Comparison of ENCODE assay signal across 8 cellular contexts in genomic region chr9:137205126-137206069, GRCh38. TPM values are rescaled to one million over a fixed set of nuclear protein-coding genes. Genes with fewer than 3 reads are reported as not detected.
DNase-seq lines count a peak whose midpoint lies in the region; ATAC-seq and TF ChIP-seq lines count a peak whose summit lies in the region.

Gene NDOR1 (plus strand): TSS chr9:137205700. CDS start chr9:137205778, 78 bp downstream.
Gene TMEM203 (minus strand): TSS chr9:137205648. CDS start chr9:137205414, 234 bp downstream.

- peak within 1 kb of the TSS; percentile 100 for H3K4me3 ChIP-seq in lower lobe of right lung

- peaks cover 35% of the 10 kb centered on the region for H3K4me1 ChIP-seq in lower lobe of right lung

- no peaks in the 10 kb centered on the region for H3K27me3 ChIP-seq in lower lobe of right lung (ENCODE audit: low read depth)

- peak; percentile 87 for DNase-seq in A172 (ENCODE audit: low spot score)
- DNase-seq in HK-2 (ENCODE audit: unreplicated experiment) = peak; percentile 88
- peak; percentile 92 for DNase-seq in NOMO-1 treated with DMSO at 0.1 percent for 48 hours (lab: John Stamatoyannopoulos, UW; ENCODE audit: unreplicated experiment)
- DNase-seq in activated CD8-positive, alpha-beta memory T cell treated with anti-CD3 and anti-CD28 coated beads for 24 hours = peak; percentile 98
- peak; percentile 97 for DNase-seq in effector CD4-positive, alpha-beta T cell
- DNase-seq in lower lobe of right lung = peak; percentile 94
- DNase-seq in stimulated activated CD4-positive, alpha-beta T cell treated with anti-CD3 and anti-CD28 coated beads, Interleukin-4, amount 100 ng/mL, for 4 hours = peak; percentile 88 to 94

- peak; percentile 36 for ATAC-seq in GM18861 (IDR thresholded peaks at IDR 0.05; ENCODE audit: unreplicated experiment)
- ATAC-seq in lower lobe of right lung = peak; percentile 76 to 83

- peak within 1 kb of the TSS; percentile 95 for H3K27ac ChIP-seq in lower lobe of right lung

- no peak for TF ChIP-seq CTCF in lower lobe of right lung (IDR thresholded peaks at IDR 0.05)

- intact Hi-C loops in lower lobe of right lung (cut with DNase I) = no loop called here

- H3K36me3 ChIP-seq in lower lobe of right lung = peaks cover 8% of the 10 kb centered on the region

- H3K9me3 ChIP-seq in lower lobe of right lung = no peaks in the 10 kb centered on the region

RNA-seq across cellular contexts. Expression of gene NDOR1, which starts in this region (rescaled TPM):
- 23.8 and 25.5 TPM in 2 replicates for total RNA-seq in A172 (2014; rRNA removed; shearing (Covaris generic))
- 15.6 TPM for total RNA-seq in lower lobe of right lung

RNA-seq across cellular contexts. Expression of gene TMEM203, which starts in this region (rescaled TPM):
- total RNA-seq in A172 (2014; rRNA removed; shearing (Covaris generic)) = 115 and 120 TPM in 2 replicates
- 26.6 TPM for total RNA-seq in lower lobe of right lung

Comparison
In these comparisons a context has a peak if more than half of its experiments do, and no peak if none do; other contexts are left out.
1. Peak in every context shown above with its lines: DNase-seq, ATAC-seq, H3K4me3 ChIP-seq and H3K27ac ChIP-seq.